7 cellular contexts compared by ENCODE assay signal in the genomic region with DNA sequence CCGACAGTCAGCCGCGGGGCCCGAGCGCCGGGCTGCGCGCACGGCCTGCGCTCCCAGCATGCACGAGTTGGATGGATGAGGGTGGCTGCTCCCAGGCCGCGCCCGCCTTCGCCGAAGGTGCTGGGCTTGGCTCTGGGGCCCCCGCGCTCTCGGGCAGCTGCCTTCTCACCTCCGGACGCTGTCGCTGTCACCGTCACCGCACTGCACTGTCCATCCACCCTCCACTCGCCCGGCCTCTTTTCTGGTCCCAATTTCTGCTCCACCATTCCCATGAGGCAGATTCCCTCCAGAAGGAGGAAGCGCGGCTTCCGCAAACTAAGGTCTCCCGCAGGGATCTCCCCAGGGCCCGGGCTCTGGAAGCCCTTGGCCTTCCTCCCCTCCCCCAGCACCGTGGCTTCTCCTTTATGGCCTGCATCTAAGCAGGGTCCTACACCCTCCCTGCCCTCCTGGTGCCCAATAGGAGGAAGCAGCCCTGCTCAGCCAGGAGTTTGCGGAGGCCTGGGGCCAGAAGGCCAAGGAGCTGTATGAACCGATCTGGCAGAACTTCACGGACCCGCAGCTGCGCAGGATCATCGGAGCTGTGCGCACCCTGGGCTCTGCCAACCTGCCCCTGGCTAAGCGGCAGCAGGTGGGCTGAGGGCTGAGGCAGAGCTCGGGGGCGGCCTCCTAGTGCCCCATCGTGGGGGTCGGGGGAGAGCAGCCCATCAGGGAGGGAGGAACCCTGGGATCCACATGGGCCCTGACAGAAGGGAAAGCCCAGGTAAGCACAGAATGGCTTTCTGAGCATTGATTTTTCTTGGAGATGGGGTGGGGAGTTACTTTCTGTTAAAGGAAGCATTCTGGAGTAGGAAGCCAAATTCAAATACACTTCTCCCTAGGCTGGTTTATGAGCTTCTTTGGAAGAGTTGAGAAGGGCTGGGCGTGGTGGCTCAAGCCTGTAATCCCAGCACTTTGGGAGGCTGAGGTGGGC. TPM values are rescaled to one million over a fixed set of nuclear protein-coding genes. Genes with fewer than 3 reads are reported as not detected.
DNase-seq lines count a peak whose midpoint lies in the region; ATAC-seq and TF ChIP-seq lines count a peak whose summit lies in the region.

No MANE protein-coding gene starts in this region.

- no peak for ATAC-seq in HG03521 (IDR thresholded peaks at IDR 0.05; ENCODE audit: unreplicated experiment)
- ATAC-seq in HG03571 (IDR thresholded peaks at IDR 0.05; ENCODE audit: unreplicated experiment) = no peak
- no peak for ATAC-seq in HG02938 (IDR thresholded peaks at IDR 0.05; ENCODE audit: unreplicated experiment)

- no peak overlapping the region for H4K8ac ChIP-seq in mesendoderm (ENCODE audit: low read depth, low read length)

- H3K56ac ChIP-seq in mesendoderm (ENCODE audit: low read length) = peak overlapping the region; percentile 61

- no CpG with 5 or more reads among the region's 45 CpGs for WGBS in mesendoderm (ENCODE audit: extremely low coverage, insufficient coverage, low lambda C conversion rate)

- no peaks in the 10 kb centered on the region for H3K4me1 Mint-ChIP-seq in MCF 10A (ENCODE audit: insufficient read depth, unreplicated experiment)

- H2AK5ac ChIP-seq in mesendoderm (ENCODE audit: low read length) = no peak overlapping the region

- H3K4ac ChIP-seq in mesendoderm (ENCODE audit: low read depth, low read length) = no peak overlapping the region

- no peaks in the 10 kb centered on the region for H3K9me3 Mint-ChIP-seq in MCF 10A (ENCODE audit: unreplicated experiment)

- H3K9ac ChIP-seq in mesendoderm (ENCODE audit: low read length) = peak overlapping the region; percentile 66

- H3K4me3 ChIP-seq in GM06990 (replicated peaks; ENCODE audit: low read depth, low read length) (peak overlapping the region; percentile 20), mesendoderm (ENCODE audit: low read length) (no peak overlapping the region)

- no peak overlapping the region for H2BK5ac ChIP-seq in mesendoderm (ENCODE audit: low read length)

- H3K36me3 Mint-ChIP-seq in MCF 10A (ENCODE audit: insufficient read depth, unreplicated experiment) = no peaks in the 10 kb centered on the region

- H3K18ac ChIP-seq in mesendoderm (ENCODE audit: low read length) = no peak overlapping the region

- TF ChIP-seq CTCF in GM06990 (IDR thresholded peaks at IDR 0.05; ENCODE audit: insufficient read depth, low read length, poor library complexity, severe bottlenecking) (no peak), MCF 10A (IDR thresholded peaks at IDR 0.05; ENCODE audit: unreplicated experiment) (no peak)

- H3K79me1 ChIP-seq in mesendoderm (ENCODE audit: low read length) = no peaks in the 10 kb centered on the region

- no TSS peak for BruUV-seq in MCF 10A (replicated peaks; lab: Mats Ljungman, UMichigan)

- peak overlapping the region; percentile 63 for H3K4me3 Mint-ChIP-seq in MCF 10A (ENCODE audit: unreplicated experiment)

- H3K36me3 ChIP-seq in GM06990 (ENCODE audit: control insufficient read depth, insufficient read depth, low read length) (no peaks in the 10 kb centered on the region), mesendoderm (ENCODE audit: control insufficient read depth, insufficient read depth, low read length) (no peaks in the 10 kb centered on the region)

- intact Hi-C loops in MCF 10A (cut with micrococcal nuclease) = loop anchor here (2.0 kb wide), 1 partner anchor 43 kb away; no protein-coding TSS in a partner anchor

- no peak overlapping the region for H3K27ac ChIP-seq in mesendoderm (ENCODE audit: low read depth, low read length)

- no peaks in the 10 kb centered on the region for H3K79me2 ChIP-seq in mesendoderm (ENCODE audit: control insufficient read depth, insufficient read depth, low read length)

- POLR2A ChIA-PET in MCF 10A (lab: Yijun Ruan, JAX) = interaction anchor here (1.2 to 2.8 kb wide), 6 partner anchors 17 to 144 kb away, joined by 5 to 24 read pairs (median 12); partner anchors contain the start of genes CYB561 and MAP3K3

- no peak overlapping the region for H2BK120ac ChIP-seq in mesendoderm (ENCODE audit: low read depth, low read length)

- H3K27me3 Mint-ChIP-seq in MCF 10A (ENCODE audit: insufficient read depth, unreplicated experiment) = no peaks in the 10 kb centered on the region

- H3K4me2 ChIP-seq in mesendoderm (ENCODE audit: low read length) = peak overlapping the region; percentile 17

- no peak for DNase-seq in GM06990 (ENCODE audit: extremely low read depth, insufficient read length)
- DNase-seq in NCI-H1092 (lab: John Stamatoyannopoulos, UW) = peak; percentile 28
- no peak for DNase-seq in MCF 10A (ENCODE audit: unreplicated experiment)
- DNase-seq in mesendoderm = peak; percentile 48

- peaks cover 5% of the 10 kb centered on the region for H3K4me1 ChIP-seq in mesendoderm (ENCODE audit: control insufficient read depth, low read depth, low read length)

- H4K5ac ChIP-seq in mesendoderm (ENCODE audit: low read length) = no peak overlapping the region

- H3K27me3 ChIP-seq in GM06990 (replicated peaks; ENCODE audit: control insufficient read depth, insufficient read depth, low read length) (peaks cover 3% of the 10 kb centered on the region), mesendoderm (ENCODE audit: insufficient read depth, low read length, poor library complexity) (no peaks in the 10 kb centered on the region)

- H3K27ac Mint-ChIP-seq in MCF 10A (ENCODE audit: low read depth, unreplicated experiment) = no peak overlapping the region

- peak overlapping the region; percentile 85 for H3K23ac ChIP-seq in mesendoderm (ENCODE audit: low read length)

- CTCF ChIA-PET in MCF 10A (lab: Yijun Ruan, JAX) = interaction anchor here (0.6 to 6.9 kb wide), 24 partner anchors 9 to 508 kb away, joined by 3 to 216 read pairs (median 6); partner anchors contain the start of genes CYB561 and TACO1

- H2BK15ac ChIP-seq in mesendoderm (replicated peaks; ENCODE audit: low read depth) = no peak overlapping the region

RNA-seq across cellular contexts. Expression of gene ACE, which starts 0.9 kb away (rescaled TPM):
- 0.30 and 0.39 TPM in 2 replicates for total RNA-seq in MCF 10A (2022)
- polyA plus RNA-seq in mesendoderm (2013, experiment 1 of 2) = 1.1 TPM
- polyA plus RNA-seq in mesendoderm (2013, experiment 2 of 2) = 1.2 TPM

RNA-seq across cellular contexts. Expression of gene CYB561, which starts 31.6 kb away (rescaled TPM):
- 57.2 and 62.0 TPM in 2 replicates for total RNA-seq in MCF 10A (2022)
- 25.0 TPM for polyA plus RNA-seq in mesendoderm (2013, experiment 1 of 2)
- polyA plus RNA-seq in mesendoderm (2013, experiment 2 of 2) = 24.4 TPM

RNA-seq across cellular contexts. Expression of gene KCNH6, which starts 45.4 kb away (rescaled TPM):
- not detected in 2 replicates for total RNA-seq in MCF 10A (2022)
- polyA plus RNA-seq in mesendoderm (2013, experiment 1 of 2) = 0.42 TPM
- polyA plus RNA-seq in mesendoderm (2013, experiment 2 of 2) = 0.34 TPM

Comparison
In these comparisons a context has a peak if more than half of its experiments do, and no peak if none do; other contexts are left out.
1. DNase-seq: peak in NCI-H1092 (single experiment) and mesendoderm (single experiment); none in GM06990 (single experiment) and MCF 10A (single experiment).